Comparison of ENCODE assay signal across 8 cellular contexts in genomic region chr19:5048091-5048726, GRCh38.
DNase-seq lines count a peak whose midpoint lies in the region; ATAC-seq and TF ChIP-seq lines count a peak whose summit lies in the region.

No MANE protein-coding gene starts in this region.

- H3K4me1 ChIP-seq in fibroblast of lung (ENCODE audit: control insufficient read depth, extremely low read depth, insufficient read depth, low read length): peaks cover 7% of the 10 kb centered on the region

- H3K36me3 Mint-ChIP-seq in CD4-positive, alpha-beta T cell (ENCODE audit: low read depth): peaks cover 23% of the 10 kb centered on the region
- H3K36me3 Mint-ChIP-seq in activated T-cell treated with anti-CD3 and anti-CD28 coated beads, Interleukin-2, amount 50 U/mL, for 72 hours (ENCODE audit: insufficient read depth in 2 of 2): no peaks in the 10 kb centered on the region
- H3K36me3 Mint-ChIP-seq in nephron progenitor cell (ENCODE audit: low read depth): peaks cover 10% of the 10 kb centered on the region

- intact Hi-C loops in CD4-positive, alpha-beta T cell (cut with DNase I, micrococcal nuclease): loop anchor here (1.0 to 10.0 kb wide), 6 partner anchors 106 to 531 kb away; no protein-coding TSS in a partner anchor

- no peaks in the 10 kb centered on the region for H3K9me3 ChIP-seq in CD4-positive, alpha-beta T cell (ENCODE audit: control insufficient read depth, low read length)
- no peaks in the 10 kb centered on the region for H3K9me3 ChIP-seq in fibroblast of lung (ENCODE audit: control insufficient read depth, insufficient read depth, low read depth, low read length)

- H3K9me3 Mint-ChIP-seq in CD4-positive, alpha-beta T cell: no peaks in the 10 kb centered on the region
- H3K9me3 Mint-ChIP-seq in activated T-cell treated with anti-CD3 and anti-CD28 coated beads, Interleukin-2, amount 50 U/mL, for 72 hours: no peaks in the 10 kb centered on the region
- no peaks in the 10 kb centered on the region for H3K9me3 Mint-ChIP-seq in nephron progenitor cell
- H3K9me3 Mint-ChIP-seq in stimulated activated naive CD8-positive, alpha-beta T cell treated with anti-CD3 and anti-CD28 coated beads, Interleukin-15, amount 100 ng/mL, for 72 hours: no peaks in the 10 kb centered on the region

- H4K20me1 ChIP-seq in fibroblast of lung (ENCODE audit: control insufficient read depth, extremely low read depth, insufficient read depth, low read length): no peaks in the 10 kb centered on the region

- no peak overlapping the region for H3K27ac Mint-ChIP-seq in CD4-positive, alpha-beta T cell
- H3K27ac Mint-ChIP-seq in activated T-cell treated with anti-CD3 and anti-CD28 coated beads, Interleukin-2, amount 50 U/mL, for 72 hours: no peak overlapping the region
- H3K27ac Mint-ChIP-seq in nephron progenitor cell: no peak overlapping the region
- peak overlapping the region in 1 of 2 donors; percentile 48 for H3K27ac Mint-ChIP-seq in stimulated activated naive CD8-positive, alpha-beta T cell treated with anti-CD3 and anti-CD28 coated beads, Interleukin-15, amount 100 ng/mL, for 72 hours

- CTCF ChIA-PET in CD4-positive, alpha-beta T cell (lab: Charles Lee): no interaction called here

- peaks cover 4% of the 10 kb centered on the region for H3K4me1 Mint-ChIP-seq in CD4-positive, alpha-beta T cell (ENCODE audit: low read depth)
- H3K4me1 Mint-ChIP-seq in activated T-cell treated with anti-CD3 and anti-CD28 coated beads, Interleukin-2, amount 50 U/mL, for 72 hours (ENCODE audit: low read depth): no peaks in the 10 kb centered on the region
- H3K4me1 Mint-ChIP-seq in nephron progenitor cell: peaks cover 33% of the 10 kb centered on the region
- peaks cover 7% of the 10 kb centered on the region for H3K4me1 Mint-ChIP-seq in stimulated activated naive CD8-positive, alpha-beta T cell treated with anti-CD3 and anti-CD28 coated beads, Interleukin-15, amount 100 ng/mL, for 72 hours

- H3K27ac ChIP-seq in CD4-positive, alpha-beta T cell (ENCODE audit: low read depth, low read length): no peak overlapping the region
- H3K27ac ChIP-seq in fibroblast of lung (ENCODE audit: insufficient read depth, low read length): no peak overlapping the region

- H3K4me3 ChIP-seq in fibroblast of lung (replicated peaks in 1 of 4; ENCODE audit: control extremely low read depth in 1 of 4, insufficient read depth in 1 of 4, low read depth in 3 of 4, low read length in 4 of 4): no peak overlapping the region

- POLR2A ChIA-PET in CD4-positive, alpha-beta T cell (lab: Charles Lee): no interaction called here

- peaks cover 13% of the 10 kb centered on the region for H3K36me3 ChIP-seq in fibroblast of lung (ENCODE audit: control insufficient read depth, insufficient read depth, low read length)

- TF ChIP-seq CTCF in CD4-positive, alpha-beta T cell (IDR thresholded peaks at IDR 0.05): peak; percentile 83
- TF ChIP-seq CTCF in fibroblast of lung (conservative IDR thresholded peaks at IDR 0.05 in 1 of 2, IDR thresholded peaks at IDR 0.05 in 1 of 2; ENCODE audit: low read depth in 1 of 2, low read length in 2 of 2): peak; percentile 88 to 93
- peak; percentile 97 for TF ChIP-seq CTCF in nephron progenitor cell (IDR thresholded peaks at IDR 0.05)

- ATAC-seq in CD4-positive, alpha-beta T cell (ENCODE audit: poor library complexity): peak; percentile 81
- ATAC-seq in HG02759 (IDR thresholded peaks at IDR 0.05; ENCODE audit: unreplicated experiment) (peak; percentile 43), HG02840 (IDR thresholded peaks at IDR 0.05; ENCODE audit: low FRiP score, unreplicated experiment) (no peak)
- ATAC-seq in activated T-cell treated with anti-CD3 and anti-CD28 coated beads, Interleukin-2, amount 50 U/mL, for 72 hours (replicated peaks in 1 of 2): peak; percentile 77 to 78
- peak; percentile 75 for ATAC-seq in stimulated activated naive CD8-positive, alpha-beta T cell treated with anti-CD3 and anti-CD28 coated beads, Interleukin-15, amount 100 ng/mL, for 72 hours

- no peaks in the 10 kb centered on the region for H3K27me3 Mint-ChIP-seq in CD4-positive, alpha-beta T cell
- H3K27me3 Mint-ChIP-seq in activated T-cell treated with anti-CD3 and anti-CD28 coated beads, Interleukin-2, amount 50 U/mL, for 72 hours (ENCODE audit: low read depth): no peaks in the 10 kb centered on the region
- H3K27me3 Mint-ChIP-seq in nephron progenitor cell (ENCODE audit: low read depth, poor library complexity): peaks cover 4% of the 10 kb centered on the region
- H3K27me3 Mint-ChIP-seq in stimulated activated naive CD8-positive, alpha-beta T cell treated with anti-CD3 and anti-CD28 coated beads, Interleukin-15, amount 100 ng/mL, for 72 hours: no peaks in the 10 kb centered on the region

- no peaks in the 10 kb centered on the region for H3K79me2 ChIP-seq in fibroblast of lung (ENCODE audit: control insufficient read depth, insufficient read depth, low read length)

- no peaks in the 10 kb centered on the region for H3K27me3 ChIP-seq in CD4-positive, alpha-beta T cell (ENCODE audit: control insufficient read depth, insufficient read depth, low read length)
- no peaks in the 10 kb centered on the region for H3K27me3 ChIP-seq in fibroblast of lung (ENCODE audit: control insufficient read depth, insufficient read depth, low read length)

- H3K9ac ChIP-seq in fibroblast of lung (ENCODE audit: insufficient read depth, low read length): no peak overlapping the region

- DNase-seq in CD4-positive, alpha-beta T cell: peak; percentile 26 to 65 (median 44)
- DNase-seq in activated T-cell treated with anti-CD3 and anti-CD28 coated beads, Interleukin-2, amount 50 U/mL, for 72 hours: peak; percentile 54 to 73
- DNase-seq in fibroblast of lung (ENCODE audit: low read depth in 2 of 2) (peak; percentile 72 to 74), nephron progenitor cell (peak; percentile 89)
- DNase-seq in stimulated activated naive CD8-positive, alpha-beta T cell treated with anti-CD3 and anti-CD28 coated beads, Interleukin-15, amount 100 ng/mL, for 72 hours: peak; percentile 60 to 64

- H3K4me3 Mint-ChIP-seq in CD4-positive, alpha-beta T cell: no peak overlapping the region
- H3K4me3 Mint-ChIP-seq in activated T-cell treated with anti-CD3 and anti-CD28 coated beads, Interleukin-2, amount 50 U/mL, for 72 hours: no peak overlapping the region
- H3K4me3 Mint-ChIP-seq in nephron progenitor cell: no peak overlapping the region
- H3K4me3 Mint-ChIP-seq in stimulated activated naive CD8-positive, alpha-beta T cell treated with anti-CD3 and anti-CD28 coated beads, Interleukin-15, amount 100 ng/mL, for 72 hours: no peak overlapping the region

- no peak overlapping the region for H2AFZ ChIP-seq in fibroblast of lung (ENCODE audit: low read length)

- peak overlapping the region; percentile 75 for H3K4me2 ChIP-seq in fibroblast of lung (ENCODE audit: extremely low read depth, insufficient read depth, low read length)

TF ChIP-seq in PFSK-1, 5 proteins besides CTCF, POLR2A, EP300 and RAD21:
- TF ChIP-seq SIN3A (IDR thresholded peaks at IDR 0.05; ENCODE audit: borderline replicate concordance, insufficient read depth, low read length): no peak
- peak; percentile 77 for TF ChIP-seq FOXP2 (optimal IDR thresholded peaks at IDR 0.05; ENCODE audit: borderline replicate concordance, extremely low read depth, extremely low read length, insufficient read depth)
